Comparison of ENCODE assay signal across 15 cellular contexts in the genomic region with DNA sequence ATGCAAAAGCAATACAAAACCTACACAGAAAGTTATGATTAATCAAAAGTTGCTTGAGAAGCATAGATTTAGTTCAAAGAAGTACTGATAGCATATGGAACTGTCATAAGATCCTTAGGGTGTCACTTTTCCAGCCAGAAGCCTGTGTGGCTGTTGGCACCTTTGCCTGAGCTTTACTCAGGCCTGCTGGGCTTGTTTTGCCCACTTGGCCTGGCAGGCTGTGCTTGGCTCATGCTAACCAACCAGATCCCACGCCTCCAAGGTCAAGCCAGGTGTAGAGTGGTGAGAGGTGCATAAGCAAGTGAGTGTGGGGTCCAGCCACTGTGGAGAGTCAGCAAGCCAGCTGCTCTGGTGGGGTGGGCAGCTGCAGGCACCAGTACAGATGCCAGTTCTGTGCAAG. TPM values are rescaled to one million over a fixed set of nuclear protein-coding genes. Genes with fewer than 3 reads are reported as not detected.
"Had no signal": no experiment of that assay in that cellular context is flagged by ENCODE, and none has a peak within 500 bp of the region (broad histone marks: within the 10 kb centered on the region; RNA-seq: fewer than 3 reads in every experiment).

No MANE protein-coding gene starts in this region.

- H3K4me3 ChIP-seq: coronary artery, heart right ventricle, left lung, skin epidermis, stomach, transverse colon had no signal

- DNase-seq: activated CD4-positive, alpha-beta T cell treated with anti-CD3 and anti-CD28 coated beads for 1 hour; activated CD8-positive, alpha-beta memory T cell treated with anti-CD3 and anti-CD28 coated beads, Interleukin-2, amount 50 U/mL, for 48 hours; activated CD8-positive, alpha-beta T cell treated with anti-CD3 and anti-CD28 coated beads for 36 hours; activated naive CD4-positive, alpha-beta T cell treated with Interleukin-2 at 50 U/mL for 16 hours; activated naive CD8-positive, alpha-beta T cell treated with anti-CD3 and anti-CD28 coated beads, Interleukin-2, amount 50 U/mL, for 24 hours; effector memory CD4-positive, alpha-beta T cell; heart right ventricle; left lung; stomach; transverse colon had no signal

- H3K9me3 ChIP-seq: heart right ventricle, stomach, transverse colon had no signal

- H3K9me3 Mint-ChIP-seq: activated CD8-positive, alpha-beta T cell treated with anti-CD3 and anti-CD28 coated beads for 36 hours; activated naive CD8-positive, alpha-beta T cell treated with anti-CD3 and anti-CD28 coated beads, Interleukin-2, amount 50 U/mL, for 24 hours; memory B cell had no signal

- H3K27me3 Mint-ChIP-seq: activated naive CD8-positive, alpha-beta T cell treated with anti-CD3 and anti-CD28 coated beads, Interleukin-2, amount 50 U/mL, for 24 hours; memory B cell had no signal

- H3K4me3 Mint-ChIP-seq: activated CD8-positive, alpha-beta T cell treated with anti-CD3 and anti-CD28 coated beads for 36 hours; activated naive CD8-positive, alpha-beta T cell treated with anti-CD3 and anti-CD28 coated beads, Interleukin-2, amount 50 U/mL, for 24 hours; memory B cell had no signal

- H3K36me3 ChIP-seq: heart right ventricle, left lung, stomach, transverse colon had no signal

- H3K27ac Mint-ChIP-seq: activated CD8-positive, alpha-beta T cell treated with anti-CD3 and anti-CD28 coated beads for 36 hours; activated naive CD8-positive, alpha-beta T cell treated with anti-CD3 and anti-CD28 coated beads, Interleukin-2, amount 50 U/mL, for 24 hours; memory B cell had no signal

- H3K27ac ChIP-seq: left lung, parathyroid adenoma, skin epidermis, stomach, transverse colon had no signal

- H3K27me3 ChIP-seq: heart right ventricle, left lung, stomach, transverse colon had no signal

- H3K36me3 Mint-ChIP-seq: memory B cell had no signal

- ATAC-seq: activated CD8-positive, alpha-beta T cell treated with anti-CD3 and anti-CD28 coated beads for 36 hours; activated naive CD8-positive, alpha-beta T cell treated with anti-CD3 and anti-CD28 coated beads, Interleukin-2, amount 50 U/mL, for 24 hours; heart right ventricle; left lung had no signal

- H3K4me1 Mint-ChIP-seq: memory B cell had no signal

RNA-seq across cellular contexts. Expression of a gene that starts 56.4 kb away (rescaled TPM):
- total RNA-seq: activated CD8-positive, alpha-beta T cell treated with anti-CD3 and anti-CD28 coated beads for 36 hours; T-helper 2 cell treated with Interferon-gamma antibody and Interleukin-4, amounts not matched to agents 100 ng/mL and 5 ng/mL, for 36 hours had no signal
